In the genomic region with DNA sequence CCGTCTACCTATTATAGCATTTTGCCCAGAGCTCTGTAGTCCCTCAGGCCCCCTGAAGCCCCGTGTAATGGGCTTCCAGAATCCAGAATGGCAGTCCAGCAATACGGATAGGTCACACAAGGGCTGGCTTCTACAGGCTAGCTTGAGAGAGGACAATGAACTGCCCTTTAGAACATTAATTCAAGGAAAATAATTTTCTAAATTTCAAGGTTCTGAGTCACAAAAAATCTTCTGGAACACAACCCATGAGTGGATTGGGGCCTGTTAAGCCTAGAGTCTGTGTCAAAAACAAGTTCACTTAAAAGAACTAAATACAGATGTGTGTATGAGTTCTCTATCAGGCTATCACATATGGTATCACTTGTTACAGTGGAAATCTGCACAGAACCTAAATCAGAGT, we compare ENCODE assay signal across 1 cellular context.
TF ChIP-seq lines count a peak whose summit lies in the region.

No MANE protein-coding gene starts in this region.

TF ChIP-seq in SK-N-SH treated with all-trans-retinoic acid at 6 μM for 48 hours, 23 proteins besides CTCF, POLR2A, EP300 and RAD21 (continued from another document):
- TF ChIP-seq, protein P1, sequence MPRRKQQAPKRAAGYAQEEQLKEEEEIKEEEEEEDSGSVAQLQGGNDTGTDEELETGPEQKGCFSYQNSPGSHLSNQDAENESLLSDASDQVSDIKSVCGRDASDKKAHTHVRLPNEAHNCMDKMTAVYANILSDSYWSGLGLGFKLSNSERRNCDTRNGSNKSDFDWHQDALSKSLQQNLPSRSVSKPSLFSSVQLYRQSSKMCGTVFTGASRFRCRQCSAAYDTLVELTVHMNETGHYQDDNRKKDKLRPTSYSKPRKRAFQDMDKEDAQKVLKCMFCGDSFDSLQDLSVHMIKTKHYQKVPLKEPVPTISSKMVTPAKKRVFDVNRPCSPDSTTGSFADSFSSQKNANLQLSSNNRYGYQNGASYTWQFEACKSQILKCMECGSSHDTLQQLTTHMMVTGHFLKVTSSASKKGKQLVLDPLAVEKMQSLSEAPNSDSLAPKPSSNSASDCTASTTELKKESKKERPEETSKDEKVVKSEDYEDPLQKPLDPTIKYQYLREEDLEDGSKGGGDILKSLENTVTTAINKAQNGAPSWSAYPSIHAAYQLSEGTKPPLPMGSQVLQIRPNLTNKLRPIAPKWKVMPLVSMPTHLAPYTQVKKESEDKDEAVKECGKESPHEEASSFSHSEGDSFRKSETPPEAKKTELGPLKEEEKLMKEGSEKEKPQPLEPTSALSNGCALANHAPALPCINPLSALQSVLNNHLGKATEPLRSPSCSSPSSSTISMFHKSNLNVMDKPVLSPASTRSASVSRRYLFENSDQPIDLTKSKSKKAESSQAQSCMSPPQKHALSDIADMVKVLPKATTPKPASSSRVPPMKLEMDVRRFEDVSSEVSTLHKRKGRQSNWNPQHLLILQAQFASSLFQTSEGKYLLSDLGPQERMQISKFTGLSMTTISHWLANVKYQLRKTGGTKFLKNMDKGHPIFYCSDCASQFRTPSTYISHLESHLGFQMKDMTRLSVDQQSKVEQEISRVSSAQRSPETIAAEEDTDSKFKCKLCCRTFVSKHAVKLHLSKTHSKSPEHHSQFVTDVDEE (CRISPR knock-in tag; IDR thresholded peaks at IDR 0.05) = no peak
